2 cellular contexts compared by ENCODE assay signal in the genomic region with DNA sequence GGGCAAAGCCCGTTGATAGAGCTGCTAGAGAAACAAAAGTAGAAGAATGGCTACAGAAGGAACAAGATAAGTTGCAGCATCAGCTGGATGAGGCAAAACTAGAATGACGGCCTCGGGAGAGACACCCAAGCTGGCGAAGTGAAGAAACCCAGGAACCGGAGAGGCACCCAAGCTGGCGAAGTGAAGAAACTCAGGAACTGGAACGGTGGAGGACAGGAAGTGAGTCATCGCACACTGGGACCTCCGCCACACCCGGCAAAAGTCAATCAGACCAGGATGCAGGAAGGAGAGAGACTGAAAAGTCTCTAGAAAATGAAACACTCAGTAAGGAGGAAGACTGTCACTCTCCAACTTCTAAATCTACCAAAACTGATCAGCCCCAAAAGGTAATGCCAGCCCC.
TF ChIP-seq lines count a peak whose summit lies in the region.

No MANE protein-coding gene starts in this region.

TF ChIP-seq in HCT116, 20 proteins besides CTCF, POLR2A, EP300 and RAD21:
- TF ChIP-seq FOSL1 (IDR thresholded peaks at IDR 0.05; ENCODE audit: low read depth) (0 out of 2 replicates have a peak, but pooled peaks have one; percentile 19), EZH2phosphoT487 (IDR thresholded peaks at IDR 0.05; ENCODE audit: borderline replicate concordance) (no peak)

TF ChIP-seq in K562, 482 proteins besides CTCF, POLR2A, EP300 and RAD21:
- TF ChIP-seq, protein P1, sequence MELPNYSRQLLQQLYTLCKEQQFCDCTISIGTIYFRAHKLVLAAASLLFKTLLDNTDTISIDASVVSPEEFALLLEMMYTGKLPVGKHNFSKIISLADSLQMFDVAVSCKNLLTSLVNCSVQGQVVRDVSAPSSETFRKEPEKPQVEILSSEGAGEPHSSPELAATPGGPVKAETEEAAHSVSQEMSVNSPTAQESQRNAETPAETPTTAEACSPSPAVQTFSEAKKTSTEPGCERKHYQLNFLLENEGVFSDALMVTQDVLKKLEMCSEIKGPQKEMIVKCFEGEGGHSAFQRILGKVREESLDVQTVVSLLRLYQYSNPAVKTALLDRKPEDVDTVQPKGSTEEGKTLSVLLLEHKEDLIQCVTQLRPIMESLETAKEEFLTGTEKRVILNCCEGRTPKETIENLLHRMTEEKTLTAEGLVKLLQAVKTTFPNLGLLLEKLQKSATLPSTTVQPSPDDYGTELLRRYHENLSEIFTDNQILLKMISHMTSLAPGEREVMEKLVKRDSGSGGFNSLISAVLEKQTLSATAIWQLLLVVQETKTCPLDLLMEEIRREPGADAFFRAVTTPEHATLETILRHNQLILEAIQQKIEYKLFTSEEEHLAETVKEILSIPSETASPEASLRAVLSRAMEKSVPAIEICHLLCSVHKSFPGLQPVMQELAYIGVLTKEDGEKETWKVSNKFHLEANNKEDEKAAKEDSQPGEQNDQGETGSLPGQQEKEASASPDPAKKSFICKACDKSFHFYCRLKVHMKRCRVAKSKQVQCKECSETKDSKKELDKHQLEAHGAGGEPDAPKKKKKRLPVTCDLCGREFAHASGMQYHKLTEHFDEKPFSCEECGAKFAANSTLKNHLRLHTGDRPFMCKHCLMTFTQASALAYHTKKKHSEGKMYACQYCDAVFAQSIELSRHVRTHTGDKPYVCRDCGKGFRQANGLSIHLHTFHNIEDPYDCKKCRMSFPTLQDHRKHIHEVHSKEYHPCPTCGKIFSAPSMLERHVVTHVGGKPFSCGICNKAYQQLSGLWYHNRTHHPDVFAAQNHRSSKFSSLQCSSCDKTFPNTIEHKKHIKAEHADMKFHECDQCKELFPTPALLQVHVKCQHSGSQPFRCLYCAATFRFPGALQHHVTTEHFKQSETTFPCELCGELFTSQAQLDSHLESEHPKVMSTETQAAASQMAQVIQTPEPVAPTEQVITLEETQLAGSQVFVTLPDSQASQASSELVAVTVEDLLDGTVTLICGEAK (IDR thresholded peaks at IDR 0.05) = peak; percentile 60
- TF ChIP-seq, protein P1 (CRISPR knock-in tag; IDR thresholded peaks at IDR 0.05) = no peak
- TF ChIP-seq GABPA (tag; conservative IDR thresholded peaks at IDR 0.05; ENCODE audit: low read depth) (peak; percentile 83), HNRNPLL (IDR thresholded peaks at IDR 0.05; ENCODE audit: low read depth, low read length, poor library complexity, severe bottlenecking) (no peak), ZNF3 (CRISPR knock-in tag; IDR thresholded peaks at IDR 0.05) (no peak), PML (IDR thresholded peaks at IDR 0.05; ENCODE audit: low read length) (no peak), XRCC4 (IDR thresholded peaks at IDR 0.05; ENCODE audit: extremely low read depth, insufficient read depth, insufficient read length) (no peak), SP2 (IDR thresholded peaks at IDR 0.05; ENCODE audit: extremely low read depth, low read depth, low read length, poor library complexity, severe bottlenecking) (no peak), MYNN (IDR thresholded peaks at IDR 0.05) (no peak), MYNN (CRISPR knock-in tag; IDR thresholded peaks at IDR 0.05) (no peak), ZNF668 (CRISPR knock-in tag; IDR thresholded peaks at IDR 0.05) (no peak), POU5F1 (IDR thresholded peaks at IDR 0.05; ENCODE audit: borderline replicate concordance, low read depth, low read length, partially characterized antibody) (no peak), JUND (IDR thresholded peaks at IDR 0.05; ENCODE audit: borderline replicate concordance, low read depth, low read length) (peak; percentile 86), JUND (tag; IDR thresholded peaks at IDR 0.05; ENCODE audit: borderline replicate concordance, low read depth, low read length) (peak; percentile 39; the same call in 1 of the 3 replicates), JUN (IDR thresholded peaks at IDR 0.05; ENCODE audit: borderline replicate concordance, low read depth, low read length) (0 out of 2 replicates have a peak, but pooled peaks have one; percentile 37), JUN (CRISPR knock-in tag; IDR thresholded peaks at IDR 0.05; ENCODE audit: borderline replicate concordance) (no peak), PTBP1 (IDR thresholded peaks at IDR 0.05; ENCODE audit: low read depth, low read length) (no peak), CBX8 (IDR thresholded peaks at IDR 0.05; ENCODE audit: borderline replicate concordance, extremely low read depth, low read depth, low read length, poor library complexity, severe bottlenecking) (no peak), RBM34 (IDR thresholded peaks at IDR 0.05; ENCODE audit: borderline replicate concordance, insufficient read depth, low read length) (no peak), NELFE (IDR thresholded peaks at IDR 0.05; ENCODE audit: insufficient read depth, insufficient read length) (no peak), FOSL1 (tag; conservative IDR thresholded peaks at IDR 0.05) (peak; percentile 85)
- TF ChIP-seq, protein P2, sequence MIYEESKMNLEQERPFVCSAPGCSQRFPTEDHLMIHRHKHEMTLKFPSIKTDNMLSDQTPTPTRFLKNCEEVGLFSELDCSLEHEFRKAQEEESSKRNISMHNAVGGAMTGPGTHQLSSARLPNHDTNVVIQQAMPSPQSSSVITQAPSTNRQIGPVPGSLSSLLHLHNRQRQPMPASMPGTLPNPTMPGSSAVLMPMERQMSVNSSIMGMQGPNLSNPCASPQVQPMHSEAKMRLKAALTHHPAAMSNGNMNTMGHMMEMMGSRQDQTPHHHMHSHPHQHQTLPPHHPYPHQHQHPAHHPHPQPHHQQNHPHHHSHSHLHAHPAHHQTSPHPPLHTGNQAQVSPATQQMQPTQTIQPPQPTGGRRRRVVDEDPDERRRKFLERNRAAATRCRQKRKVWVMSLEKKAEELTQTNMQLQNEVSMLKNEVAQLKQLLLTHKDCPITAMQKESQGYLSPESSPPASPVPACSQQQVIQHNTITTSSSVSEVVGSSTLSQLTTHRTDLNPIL (CRISPR knock-in tag; IDR thresholded peaks at IDR 0.05) = no peak
- TF ChIP-seq, protein P3, sequence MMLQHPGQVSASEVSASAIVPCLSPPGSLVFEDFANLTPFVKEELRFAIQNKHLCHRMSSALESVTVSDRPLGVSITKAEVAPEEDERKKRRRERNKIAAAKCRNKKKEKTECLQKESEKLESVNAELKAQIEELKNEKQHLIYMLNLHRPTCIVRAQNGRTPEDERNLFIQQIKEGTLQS (IDR thresholded peaks at IDR 0.05) = peak; percentile 50
- TF ChIP-seq, protein P3 (CRISPR knock-in tag; conservative IDR thresholded peaks at IDR 0.05) = no peak
- TF ChIP-seq, protein P4, sequence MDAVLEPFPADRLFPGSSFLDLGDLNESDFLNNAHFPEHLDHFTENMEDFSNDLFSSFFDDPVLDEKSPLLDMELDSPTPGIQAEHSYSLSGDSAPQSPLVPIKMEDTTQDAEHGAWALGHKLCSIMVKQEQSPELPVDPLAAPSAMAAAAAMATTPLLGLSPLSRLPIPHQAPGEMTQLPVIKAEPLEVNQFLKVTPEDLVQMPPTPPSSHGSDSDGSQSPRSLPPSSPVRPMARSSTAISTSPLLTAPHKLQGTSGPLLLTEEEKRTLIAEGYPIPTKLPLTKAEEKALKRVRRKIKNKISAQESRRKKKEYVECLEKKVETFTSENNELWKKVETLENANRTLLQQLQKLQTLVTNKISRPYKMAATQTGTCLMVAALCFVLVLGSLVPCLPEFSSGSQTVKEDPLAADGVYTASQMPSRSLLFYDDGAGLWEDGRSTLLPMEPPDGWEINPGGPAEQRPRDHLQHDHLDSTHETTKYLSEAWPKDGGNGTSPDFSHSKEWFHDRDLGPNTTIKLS (IDR thresholded peaks at IDR 0.05; ENCODE audit: borderline replicate concordance, low read depth) = no peak
- TF ChIP-seq, protein P5, sequence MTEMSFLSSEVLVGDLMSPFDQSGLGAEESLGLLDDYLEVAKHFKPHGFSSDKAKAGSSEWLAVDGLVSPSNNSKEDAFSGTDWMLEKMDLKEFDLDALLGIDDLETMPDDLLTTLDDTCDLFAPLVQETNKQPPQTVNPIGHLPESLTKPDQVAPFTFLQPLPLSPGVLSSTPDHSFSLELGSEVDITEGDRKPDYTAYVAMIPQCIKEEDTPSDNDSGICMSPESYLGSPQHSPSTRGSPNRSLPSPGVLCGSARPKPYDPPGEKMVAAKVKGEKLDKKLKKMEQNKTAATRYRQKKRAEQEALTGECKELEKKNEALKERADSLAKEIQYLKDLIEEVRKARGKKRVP (CRISPR knock-in tag; IDR thresholded peaks at IDR 0.05) = no peak
- TF ChIP-seq, protein P6, sequence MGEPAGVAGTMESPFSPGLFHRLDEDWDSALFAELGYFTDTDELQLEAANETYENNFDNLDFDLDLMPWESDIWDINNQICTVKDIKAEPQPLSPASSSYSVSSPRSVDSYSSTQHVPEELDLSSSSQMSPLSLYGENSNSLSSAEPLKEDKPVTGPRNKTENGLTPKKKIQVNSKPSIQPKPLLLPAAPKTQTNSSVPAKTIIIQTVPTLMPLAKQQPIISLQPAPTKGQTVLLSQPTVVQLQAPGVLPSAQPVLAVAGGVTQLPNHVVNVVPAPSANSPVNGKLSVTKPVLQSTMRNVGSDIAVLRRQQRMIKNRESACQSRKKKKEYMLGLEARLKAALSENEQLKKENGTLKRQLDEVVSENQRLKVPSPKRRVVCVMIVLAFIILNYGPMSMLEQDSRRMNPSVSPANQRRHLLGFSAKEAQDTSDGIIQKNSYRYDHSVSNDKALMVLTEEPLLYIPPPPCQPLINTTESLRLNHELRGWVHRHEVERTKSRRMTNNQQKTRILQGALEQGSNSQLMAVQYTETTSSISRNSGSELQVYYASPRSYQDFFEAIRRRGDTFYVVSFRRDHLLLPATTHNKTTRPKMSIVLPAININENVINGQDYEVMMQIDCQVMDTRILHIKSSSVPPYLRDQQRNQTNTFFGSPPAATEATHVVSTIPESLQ (CRISPR knock-in tag; IDR thresholded peaks at IDR 0.05) = no peak
- TF ChIP-seq, protein P7, sequence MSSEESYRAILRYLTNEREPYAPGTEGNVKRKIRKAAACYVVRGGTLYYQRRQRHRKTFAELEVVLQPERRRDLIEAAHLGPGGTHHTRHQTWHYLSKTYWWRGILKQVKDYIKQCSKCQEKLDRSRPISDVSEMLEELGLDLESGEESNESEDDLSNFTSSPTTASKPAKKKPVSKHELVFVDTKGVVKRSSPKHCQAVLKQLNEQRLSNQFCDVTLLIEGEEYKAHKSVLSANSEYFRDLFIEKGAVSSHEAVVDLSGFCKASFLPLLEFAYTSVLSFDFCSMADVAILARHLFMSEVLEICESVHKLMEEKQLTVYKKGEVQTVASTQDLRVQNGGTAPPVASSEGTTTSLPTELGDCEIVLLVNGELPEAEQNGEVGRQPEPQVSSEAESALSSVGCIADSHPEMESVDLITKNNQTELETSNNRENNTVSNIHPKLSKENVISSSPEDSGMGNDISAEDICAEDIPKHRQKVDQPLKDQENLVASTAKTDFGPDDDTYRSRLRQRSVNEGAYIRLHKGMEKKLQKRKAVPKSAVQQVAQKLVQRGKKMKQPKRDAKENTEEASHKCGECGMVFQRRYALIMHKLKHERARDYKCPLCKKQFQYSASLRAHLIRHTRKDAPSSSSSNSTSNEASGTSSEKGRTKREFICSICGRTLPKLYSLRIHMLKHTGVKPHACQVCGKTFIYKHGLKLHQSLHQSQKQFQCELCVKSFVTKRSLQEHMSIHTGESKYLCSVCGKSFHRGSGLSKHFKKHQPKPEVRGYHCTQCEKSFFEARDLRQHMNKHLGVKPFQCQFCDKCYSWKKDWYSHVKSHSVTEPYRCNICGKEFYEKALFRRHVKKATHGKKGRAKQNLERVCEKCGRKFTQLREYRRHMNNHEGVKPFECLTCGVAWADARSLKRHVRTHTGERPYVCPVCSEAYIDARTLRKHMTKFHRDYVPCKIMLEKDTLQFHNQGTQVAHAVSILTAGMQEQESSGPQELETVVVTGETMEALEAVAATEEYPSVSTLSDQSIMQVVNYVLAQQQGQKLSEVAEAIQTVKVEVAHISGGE (CRISPR knock-in tag; IDR thresholded peaks at IDR 0.05) = peak in 1 of 3 experiments; percentile 88; a peak in 2 of 6 replicates
- TF ChIP-seq, protein P8, sequence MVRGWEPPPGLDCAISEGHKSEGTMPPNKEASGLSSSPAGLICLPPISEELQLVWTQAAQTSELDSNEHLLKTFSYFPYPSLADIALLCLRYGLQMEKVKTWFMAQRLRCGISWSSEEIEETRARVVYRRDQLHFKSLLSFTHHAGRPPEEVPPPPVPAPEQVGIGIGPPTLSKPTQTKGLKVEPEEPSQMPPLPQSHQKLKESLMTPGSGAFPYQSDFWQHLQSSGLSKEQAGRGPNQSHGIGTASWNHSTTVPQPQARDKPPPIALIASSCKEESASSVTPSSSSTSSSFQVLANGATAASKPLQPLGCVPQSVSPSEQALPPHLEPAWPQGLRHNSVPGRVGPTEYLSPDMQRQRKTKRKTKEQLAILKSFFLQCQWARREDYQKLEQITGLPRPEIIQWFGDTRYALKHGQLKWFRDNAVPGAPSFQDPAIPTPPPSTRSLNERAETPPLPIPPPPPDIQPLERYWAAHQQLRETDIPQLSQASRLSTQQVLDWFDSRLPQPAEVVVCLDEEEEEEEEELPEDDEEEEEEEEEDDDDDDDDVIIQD (CRISPR knock-in tag; IDR thresholded peaks at IDR 0.05) = no peak
